17 cellular contexts compared by ENCODE assay signal in the genomic region with DNA sequence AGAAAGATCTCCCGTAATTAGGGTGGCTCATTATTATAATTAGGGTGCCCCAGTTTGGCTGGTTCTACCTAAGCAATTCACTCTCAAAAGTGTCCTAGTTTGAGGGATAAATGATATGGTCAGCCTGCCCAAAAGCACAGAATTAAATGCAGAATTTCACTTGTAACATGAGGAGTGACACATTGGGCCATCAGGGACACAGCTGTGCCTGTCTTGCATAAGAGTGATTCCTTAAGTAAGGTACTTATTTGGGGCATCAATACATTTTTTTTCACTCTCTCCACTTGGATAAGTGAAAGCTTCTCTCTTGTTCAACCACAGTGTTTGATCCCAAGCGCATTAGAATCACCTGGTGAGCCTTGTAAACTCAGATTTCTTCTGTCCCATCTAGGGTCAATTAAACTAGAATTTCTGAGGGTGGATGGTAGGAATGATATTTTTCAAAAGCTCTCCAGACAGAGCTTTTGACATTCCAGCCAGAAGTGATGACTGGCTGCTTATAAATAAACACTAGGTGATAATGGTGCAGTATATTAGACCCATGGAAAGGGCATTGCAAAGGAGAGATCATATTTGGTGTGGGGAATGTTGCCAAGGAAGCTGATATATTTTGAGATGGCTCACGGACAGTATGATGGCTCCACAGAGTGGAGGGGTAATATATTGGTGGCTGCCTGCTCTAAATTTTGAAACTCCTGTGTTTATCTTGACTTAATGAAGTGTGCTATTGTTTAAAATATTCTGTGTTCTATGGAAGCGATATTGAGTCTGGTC.
"Had no signal": no experiment of that assay in that cellular context is flagged by ENCODE, and none has a peak within 500 bp of the region (broad histone marks: within the 10 kb centered on the region; RNA-seq: fewer than 3 reads in every experiment).

No MANE protein-coding gene starts in this region.

- H3K36me3 ChIP-seq: adrenal gland, ascending aorta, esophagus muscularis mucosa, upper lobe of right lung had no signal

- H3K4me3 ChIP-seq: adrenal gland, ascending aorta, coronary artery, esophagus muscularis mucosa, upper lobe of right lung had no signal

- ATAC-seq: activated T-helper 17 cell treated with anti-CD3 and anti-CD28 coated beads, Interleukin-2, amount 50 U/mL, for 72 hours; left lobe of liver; natural killer cell; upper lobe of right lung had no signal

- H3K27ac ChIP-seq: adrenal gland, ascending aorta, coronary artery, esophagus muscularis mucosa, upper lobe of right lung had no signal

- H3K4me1 ChIP-seq: adrenal gland, ascending aorta, upper lobe of right lung had no signal

- DNase-seq: activated CD4-positive, alpha-beta T cell treated with anti-CD3 and anti-CD28 coated beads for 1 hour; activated CD8-positive, alpha-beta memory T cell treated with anti-CD3 and anti-CD28 coated beads for 24 hours; activated CD8-positive, alpha-beta memory T cell treated with anti-CD3 and anti-CD28 coated beads, Interleukin-2, amount 50 U/mL, for 4 hours; activated T-cell treated with anti-CD3 and anti-CD28 coated beads, Interleukin-2, amount 50 U/mL, for 24 hours; adrenal gland; kidney; natural killer cell; retina; stimulated activated CD4-positive, alpha-beta T cell treated with anti-CD3 and anti-CD28 coated beads, Interleukin-4, amount 100 ng/mL, for 24 hours; stimulated activated naive CD4-positive, alpha-beta T cell treated with Interleukin-2 at 50 U/mL for 16 hours; T-helper 1 cell; upper lobe of right lung had no signal

- H3K9me3 ChIP-seq: adrenal gland, ascending aorta, esophagus muscularis mucosa, upper lobe of right lung had no signal

- H3K27me3 ChIP-seq: adrenal gland, ascending aorta, esophagus muscularis mucosa, upper lobe of right lung had no signal
